30 cellular contexts compared by ENCODE assay signal in the genomic region with DNA sequence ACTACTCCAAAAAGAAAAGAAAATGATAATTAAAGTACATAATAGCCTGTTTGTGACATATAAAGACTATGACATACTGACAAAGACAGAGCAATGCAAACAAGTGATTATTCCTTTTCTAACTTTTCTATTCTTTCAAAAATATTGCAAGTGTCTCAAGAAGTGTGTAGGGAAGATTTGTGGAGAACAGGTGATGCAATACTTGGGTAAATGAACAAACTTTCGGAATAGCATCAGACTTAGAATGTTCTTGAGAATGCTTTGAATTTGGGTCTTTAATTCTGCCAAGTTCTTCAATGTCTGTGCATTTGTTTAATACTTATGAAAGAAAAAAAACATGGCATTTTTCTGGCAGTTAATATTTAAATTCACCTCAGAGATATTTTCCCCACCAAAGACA. TPM values are rescaled to one million over a fixed set of nuclear protein-coding genes. Genes with fewer than 3 reads are reported as not detected.
"Had no signal": no experiment of that assay in that cellular context is flagged by ENCODE, and none has a peak within 500 bp of the region (broad histone marks: within the 10 kb centered on the region; RNA-seq: fewer than 3 reads in every experiment).

No MANE protein-coding gene starts in this region.

- H3K4me1 ChIP-seq: colonic mucosa, esophagus squamous epithelium, heart right ventricle, left lung, lower lobe of right lung had no signal

- ATAC-seq: effector memory CD8-positive, alpha-beta T cell; esophagus mucosa; heart right ventricle; left cardiac atrium; left lung; left ventricle myocardium superior; lower lobe of right lung; mucosa of descending colon had no signal

- H3K9me3 ChIP-seq: colonic mucosa, esophagus squamous epithelium, gastrocnemius medialis, lower lobe of right lung, mucosa of descending colon had no signal

- DNase-seq: colonic mucosa; cortex of kidney; effector CD8-positive, alpha-beta T cell; effector memory CD8-positive, alpha-beta T cell; endodermal cell; erythroblast; esophagus squamous epithelium; foreskin fibroblast; foreskin melanocyte; gastrocnemius medialis; glutamatergic neuron; head of caudate nucleus; heart right ventricle; hippocampal formation; left cardiac atrium; left lung; left ventricle myocardium superior; lower lobe of right lung; mesenchymal stem cell; mucosa of descending colon; naive B cell had no signal

- H3K36me3 ChIP-seq: colonic mucosa, esophagus squamous epithelium, gastrocnemius medialis, heart right ventricle, left lung, lower lobe of right lung had no signal

- H3K27me3 ChIP-seq: colonic mucosa, esophagus squamous epithelium, gastrocnemius medialis, heart right ventricle, left lung had no signal

- FAIRE-seq: endometrium, islet of Langerhans, keratinocyte had no signal

- H3K4me3 ChIP-seq: colonic mucosa, esophagus squamous epithelium, gastrocnemius medialis, heart right ventricle, left lung, lower lobe of right lung, mucosa of descending colon had no signal

- H3K27ac ChIP-seq: colonic mucosa, epithelial cell of prostate, esophagus squamous epithelium, heart right ventricle, left lung, lower lobe of right lung had no signal

RNA-seq across cellular contexts. Expression of a gene that starts 40.0 kb away (rescaled TPM):
- total RNA-seq: colonic mucosa, dermis microvascular lymphatic vessel endothelial cell, esophagus mucosa, esophagus squamous epithelium, glomerular endothelial cell, kidney epithelial cell, lower lobe of right lung, lung microvascular endothelial cell had no signal
- polyA plus RNA-seq: keratinocyte had no signal
